13 cellular contexts compared by ENCODE assay signal in the genomic region with DNA sequence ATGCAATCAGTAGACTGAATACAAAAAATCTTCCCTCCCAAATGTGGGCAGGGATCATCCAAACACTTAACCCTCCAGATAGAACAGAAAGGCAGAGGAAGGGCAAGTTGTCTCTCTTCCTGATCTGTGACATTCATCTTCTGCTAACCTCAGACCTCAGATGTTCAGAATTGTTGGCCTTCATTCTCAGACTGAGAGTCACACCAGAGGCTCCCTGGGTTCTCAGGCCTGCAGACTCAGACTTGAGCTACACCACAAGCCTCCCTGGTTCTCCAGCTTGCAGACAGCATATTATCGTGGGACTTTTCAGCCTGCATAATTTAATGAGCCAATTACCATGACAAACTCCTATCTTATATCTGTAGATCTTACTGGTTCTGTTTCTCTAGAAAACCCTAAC.
A peak's percentile ranks its signal among the peaks of the same experiment; 100 is the strongest.
DNase-seq lines count a peak whose midpoint lies in the region; ATAC-seq and TF ChIP-seq lines count a peak whose summit lies in the region.
"Had no signal": no experiment of that assay in that cellular context is flagged by ENCODE, and none has a peak within 500 bp of the region (broad histone marks: within the 10 kb centered on the region; RNA-seq: fewer than 3 reads in every experiment).

No MANE protein-coding gene starts in this region.

- H3K4me1 Mint-ChIP-seq in naive thymus-derived CD4-positive, alpha-beta T cell = no peaks in the 10 kb centered on the region
- H3K4me1 Mint-ChIP-seq: CD4-positive, CD25-positive, alpha-beta regulatory T cell had no signal

- DNase-seq in NCI-H226 (peak; percentile 9), astrocyte of the hippocampus (ENCODE audit: low read depth, low spot score) (peak; percentile 5), myocyte (ENCODE audit: low read depth) (peak; percentile 2), smooth muscle cell (lab: John Stamatoyannopoulos, UW; ENCODE audit: unreplicated experiment) (no peak)
- no peak for DNase-seq in naive thymus-derived CD4-positive, alpha-beta T cell
- DNase-seq in activated naive CD4-positive, alpha-beta T cell treated with anti-CD3 and anti-CD28 coated beads, Interleukin-2, amount 50 U/mL, for 72 hours (ENCODE audit: low spot score in 2 of 2) = no peak
- DNase-seq: ACHN; Calu3; CD4-positive, CD25-positive, alpha-beta regulatory T cell; DMS 273 treated with DMSO at 0.1 percent for 48 hours; H7 had no signal

- H3K27me3 Mint-ChIP-seq in naive thymus-derived CD4-positive, alpha-beta T cell = no peaks in the 10 kb centered on the region

- no peaks in the 10 kb centered on the region for H3F3A ChIP-seq in smooth muscle cell (ENCODE audit: low read depth)

- H3K36me3 ChIP-seq in smooth muscle cell (ENCODE audit: low read depth) = no peaks in the 10 kb centered on the region
- H3K36me3 ChIP-seq in naive thymus-derived CD4-positive, alpha-beta T cell (ENCODE audit: control insufficient read depth in 2 of 3, insufficient read depth in 3 of 3, low read length in 3 of 3) = no peaks in the 10 kb centered on the region
- H3K36me3 ChIP-seq: BLaER1 treated with 17β-estradiol and CSF1 and Interleukin-3, amounts not matched to agents 10 nM and 100 nM had no signal

- no peaks in the 10 kb centered on the region for H4K20me1 ChIP-seq in smooth muscle cell (ENCODE audit: low read depth)
- H4K20me1 ChIP-seq: BLaER1 treated with 17β-estradiol and CSF1 and Interleukin-3, amounts not matched to agents 10 nM and 100 nM had no signal

- no peaks in the 10 kb centered on the region for H3K4me1 ChIP-seq in smooth muscle cell (ENCODE audit: low read depth)
- no peaks in the 10 kb centered on the region for H3K4me1 ChIP-seq in naive thymus-derived CD4-positive, alpha-beta T cell (ENCODE audit: control insufficient read depth in 2 of 2, insufficient read depth in 2 of 2, low read length in 2 of 2)
- H3K4me1 ChIP-seq: BLaER1 treated with 17β-estradiol and CSF1 and Interleukin-3, amounts not matched to agents 10 nM and 100 nM had no signal

- POLR2A ChIA-PET in naive thymus-derived CD4-positive, alpha-beta T cell (lab: Charles Lee) = no interaction called here

- no peak overlapping the region for H3K4me2 ChIP-seq in smooth muscle cell
- H3K4me2 ChIP-seq: BLaER1 treated with 17β-estradiol and CSF1 and Interleukin-3, amounts not matched to agents 10 nM and 100 nM had no signal

- H3K4me3 Mint-ChIP-seq in naive thymus-derived CD4-positive, alpha-beta T cell = no peak overlapping the region
- H3K4me3 Mint-ChIP-seq: CD4-positive, CD25-positive, alpha-beta regulatory T cell had no signal

- peak overlapping the region; percentile 26 for H3K9ac ChIP-seq in smooth muscle cell (ENCODE audit: low read depth)
- H3K9ac ChIP-seq: BLaER1 treated with 17β-estradiol and CSF1 and Interleukin-3, amounts not matched to agents 10 nM and 100 nM had no signal

- H3K36me3 Mint-ChIP-seq in naive thymus-derived CD4-positive, alpha-beta T cell = peaks cover 0 to 3% (median 0%) of the 10 kb centered on the region in 5 donors
- H3K36me3 Mint-ChIP-seq in activated naive CD4-positive, alpha-beta T cell treated with anti-CD3 and anti-CD28 coated beads, Interleukin-2, amount 50 U/mL, for 72 hours = peaks cover 0 to 6% of the 10 kb centered on the region in 2 donors
- H3K36me3 Mint-ChIP-seq: CD4-positive, CD25-positive, alpha-beta regulatory T cell had no signal

- H2AFZ ChIP-seq in smooth muscle cell (ENCODE audit: low read depth) = peak overlapping the region; percentile 41

- CTCF ChIA-PET in naive thymus-derived CD4-positive, alpha-beta T cell (lab: Charles Lee) = no interaction called here

- intact Hi-C loops in naive thymus-derived CD4-positive, alpha-beta T cell (cut with micrococcal nuclease) = no loop called here

- no peak overlapping the region for H3K27ac Mint-ChIP-seq in naive thymus-derived CD4-positive, alpha-beta T cell
- H3K27ac Mint-ChIP-seq in activated naive CD4-positive, alpha-beta T cell treated with anti-CD3 and anti-CD28 coated beads, Interleukin-2, amount 50 U/mL, for 72 hours = no peak overlapping the region
- H3K27ac Mint-ChIP-seq: CD4-positive, CD25-positive, alpha-beta regulatory T cell had no signal

- ATAC-seq in naive thymus-derived CD4-positive, alpha-beta T cell = no peak
- ATAC-seq in HG03342 (IDR thresholded peaks at IDR 0.05; ENCODE audit: unreplicated experiment) = no peak
- ATAC-seq in activated naive CD4-positive, alpha-beta T cell treated with anti-CD3 and anti-CD28 coated beads, Interleukin-2, amount 50 U/mL, for 72 hours = no peak

- H3K27me3 ChIP-seq in smooth muscle cell (ENCODE audit: low read depth) = no peaks in the 10 kb centered on the region
- no peaks in the 10 kb centered on the region for H3K27me3 ChIP-seq in naive thymus-derived CD4-positive, alpha-beta T cell (ENCODE audit: control insufficient read depth in 2 of 2, insufficient read depth in 2 of 2, low read length in 2 of 2)
- H3K27me3 ChIP-seq: BLaER1 treated with 17β-estradiol and CSF1 and Interleukin-3, amounts not matched to agents 10 nM and 100 nM had no signal

- no peak for TF ChIP-seq CTCF in smooth muscle cell (IDR thresholded peaks at IDR 0.05; ENCODE audit: borderline replicate concordance, insufficient read depth, poor library complexity, severe bottlenecking)

- no peaks in the 10 kb centered on the region for H3K79me2 ChIP-seq in smooth muscle cell (ENCODE audit: low read depth)

- peak overlapping the region; percentile 97 for H3K27ac ChIP-seq in smooth muscle cell (ENCODE audit: low read depth)
- no peak overlapping the region for H3K27ac ChIP-seq in naive thymus-derived CD4-positive, alpha-beta T cell (ENCODE audit: low read depth, low read length)
- H3K27ac ChIP-seq: BLaER1 treated with 17β-estradiol and CSF1 and Interleukin-3, amounts not matched to agents 10 nM and 100 nM had no signal

- 46% methylated on average over 1 of the region's 1 CpG for WGBS in smooth muscle cell (ENCODE audit: low lambda C conversion rate)

- H3K9me3 ChIP-seq in smooth muscle cell (replicated peaks; ENCODE audit: low read depth) = no peaks in the 10 kb centered on the region
- H3K9me3 ChIP-seq in naive thymus-derived CD4-positive, alpha-beta T cell (ENCODE audit: control insufficient read depth in 2 of 3, low read length in 3 of 3) = no peaks in the 10 kb centered on the region

- no peak overlapping the region for H3K4me3 ChIP-seq in smooth muscle cell
- no peak overlapping the region for H3K4me3 ChIP-seq in naive thymus-derived CD4-positive, alpha-beta T cell (ENCODE audit: low read length)
- H3K4me3 ChIP-seq: BLaER1 treated with 17β-estradiol and CSF1 and Interleukin-3, amounts not matched to agents 10 nM and 100 nM had no signal

- peaks cover 2 to 16% (median 7%) of the 10 kb centered on the region in 11 donors for H3K9me3 Mint-ChIP-seq in naive thymus-derived CD4-positive, alpha-beta T cell
- H3K9me3 Mint-ChIP-seq in activated naive CD4-positive, alpha-beta T cell treated with anti-CD3 and anti-CD28 coated beads, Interleukin-2, amount 50 U/mL, for 72 hours = peaks cover 11 to 13% of the 10 kb centered on the region in 2 donors

Comparison
In these comparisons a context has a peak if more than half of its experiments do, and no peak if none do; other contexts are left out.
1. DNase-seq: peak in NCI-H226 (single experiment), astrocyte of the hippocampus (single experiment) and myocyte (single experiment); none in smooth muscle cell (single experiment), naive thymus-derived CD4-positive, alpha-beta T cell (0 of 9) and activated naive CD4-positive, alpha-beta T cell treated with anti-CD3 and anti-CD28 coated beads, Interleukin-2, amount 50 U/mL, for 72 hours (0 of 2).